In the genomic region with DNA sequence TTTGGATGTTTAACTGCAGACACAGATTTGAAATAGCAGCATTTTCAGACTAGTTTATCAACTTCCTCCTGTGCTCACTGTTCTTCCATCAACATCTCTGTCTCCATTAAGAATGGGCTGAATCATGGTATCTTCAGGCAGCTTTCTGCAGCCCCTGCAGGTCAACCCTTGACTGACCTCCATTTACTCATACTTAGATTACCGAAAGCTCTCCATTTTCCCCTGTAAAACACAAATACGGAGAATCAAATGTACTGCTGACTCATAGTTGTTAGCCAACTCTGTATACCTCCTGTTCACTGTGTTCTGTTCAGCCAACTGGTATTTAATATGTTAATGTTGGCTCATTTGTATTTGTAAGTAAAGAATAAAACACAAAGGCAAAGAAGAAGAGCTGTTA, we compare ENCODE assay signal across 1 cellular context.
TF ChIP-seq lines count a peak whose summit lies in the region.

No MANE protein-coding gene starts in this region.

TF ChIP-seq in endothelial cell of umbilical vein, 7 proteins besides CTCF, POLR2A, EP300 and RAD21 (continued from another document):
- TF ChIP-seq FOS (IDR thresholded peaks at IDR 0.05; ENCODE audit: borderline replicate concordance, insufficient read depth, low read length), result peak; percentile 72
- no peak for TF ChIP-seq POLR2AphosphoS5 (IDR thresholded peaks at IDR 0.05; ENCODE audit: insufficient read depth, low read depth, low read length)
